Comparison of ENCODE assay signal across 8 cellular contexts in the genomic region with DNA sequence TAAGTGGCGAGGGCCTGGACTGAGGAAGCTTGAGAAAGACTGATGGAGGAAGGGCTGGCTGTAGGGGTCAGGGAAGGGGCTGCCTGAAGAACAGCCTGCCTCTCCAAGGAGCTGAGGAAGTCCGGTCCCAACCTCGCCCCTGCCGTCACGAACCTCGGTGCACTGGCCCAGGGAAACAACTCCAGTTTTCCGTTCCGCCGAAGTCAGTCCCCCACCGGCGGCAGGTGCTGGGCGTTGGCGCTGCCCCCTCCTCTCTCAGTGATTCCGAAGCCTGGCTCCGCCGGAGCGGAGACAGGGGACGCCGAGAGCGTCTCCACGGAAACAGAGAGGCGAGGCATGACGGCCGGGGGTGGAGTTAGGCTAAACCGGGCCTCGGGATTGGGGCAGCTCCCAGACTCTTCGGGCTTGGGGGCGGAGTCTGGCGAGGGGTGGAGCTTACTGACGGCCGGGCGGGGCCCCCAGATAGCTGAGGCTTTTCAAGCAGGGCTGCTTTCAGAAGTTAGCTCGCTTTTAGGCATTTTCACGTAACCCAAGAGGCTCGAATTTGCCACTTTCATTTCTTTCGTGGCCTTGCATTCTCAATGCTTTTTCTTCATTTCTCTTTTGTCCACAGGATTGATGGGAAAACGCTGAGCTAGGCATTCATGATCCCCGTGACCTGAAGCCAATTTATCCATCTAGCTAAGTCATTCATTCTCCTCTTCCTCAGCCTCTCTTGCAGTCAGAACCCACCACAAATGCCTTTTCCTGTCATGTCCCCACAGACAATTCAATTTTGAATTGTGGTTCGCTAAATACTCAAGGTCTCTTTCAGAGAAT. TPM values are rescaled to one million over a fixed set of nuclear protein-coding genes. Genes with fewer than 3 reads are reported as not detected.
DNase-seq lines count a peak whose midpoint lies in the region; ATAC-seq and TF ChIP-seq lines count a peak whose summit lies in the region.

A gene with protein sequence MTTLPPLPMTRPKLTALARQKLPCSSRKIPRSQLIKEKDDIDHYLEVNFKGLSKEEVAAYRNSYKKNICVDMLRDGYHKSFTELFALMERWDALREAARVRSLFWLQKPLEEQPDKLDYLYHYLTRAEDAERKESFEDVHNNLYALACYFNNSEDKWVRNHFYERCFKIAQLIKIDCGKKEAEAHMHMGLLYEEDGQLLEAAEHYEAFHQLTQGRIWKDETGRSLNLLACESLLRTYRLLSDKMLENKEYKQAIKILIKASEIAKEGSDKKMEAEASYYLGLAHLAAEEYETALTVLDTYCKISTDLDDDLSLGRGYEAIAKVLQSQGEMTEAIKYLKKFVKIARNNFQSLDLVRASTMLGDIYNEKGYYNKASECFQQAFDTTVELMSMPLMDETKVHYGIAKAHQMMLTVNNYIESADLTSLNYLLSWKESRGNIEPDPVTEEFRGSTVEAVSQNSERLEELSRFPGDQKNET (minus strand): TSS at position 309 of the 819 bp plus-strand sequence. CDS start 5,969 bp downstream, outside the sequence.

- peak within 1 kb of the TSS; percentile 53 for H3K4me3 ChIP-seq in GM12865 (ENCODE audit: low read depth, low read length)
- peak within 1 kb of the TSS; percentile 60 for H3K4me3 ChIP-seq in astrocyte of the cerebellum (ENCODE audit: low read depth, low read length)
- H3K4me3 ChIP-seq in uterus: peak within 1 kb of the TSS; percentile 36 to 37

- H3K27me3 ChIP-seq in uterus: no peaks in the 10 kb centered on the region

- no peaks in the 10 kb centered on the region for H3K36me3 Mint-ChIP-seq in T-helper 2 cell treated with Interferon-gamma antibody and Interleukin-4, amounts not matched to agents 5 μg/mL and 100 μg/mL, for 36 hours (ENCODE audit: low read depth)

- no peak for TF ChIP-seq CTCF in GM12865 (IDR thresholded peaks at IDR 0.05; ENCODE audit: insufficient read depth, low read depth, low read length, missing control alignments)
- TF ChIP-seq CTCF in astrocyte of the cerebellum (IDR thresholded peaks at IDR 0.05; ENCODE audit: low read depth, low read length, missing control alignments): no peak
- no peak for TF ChIP-seq CTCF in uterus (IDR thresholded peaks at IDR 0.05)

- H3K9me3 ChIP-seq in uterus: no peaks in the 10 kb centered on the region

- H3K4me1 Mint-ChIP-seq in T-helper 2 cell treated with Interferon-gamma antibody and Interleukin-4, amounts not matched to agents 5 μg/mL and 100 μg/mL, for 36 hours (ENCODE audit: low read depth): peaks cover 10% of the 10 kb centered on the region

- DNase-seq in GM12865 (ENCODE audit: low read depth): peak; percentile 88
- DNase-seq in NCI-H128 (lab: John Stamatoyannopoulos, UW; ENCODE audit: unreplicated experiment): peak; percentile 11
- DNase-seq in T-helper 2 cell treated with Interferon-gamma antibody and Interleukin-4, amounts not matched to agents 5 μg/mL and 100 μg/mL, for 36 hours (ENCODE audit: low spot score): peak; percentile 82
- DNase-seq in astrocyte of the cerebellum (ENCODE audit: low read depth): peak; percentile 57
- peak; percentile 86 for DNase-seq in hepatic stellate cell (ENCODE audit: low spot score)
- DNase-seq in putamen (ENCODE audit: low spot score): peak; percentile 80
- DNase-seq in uterus: peak; percentile 89 to 91

- no peaks in the 10 kb centered on the region for H3K4me1 ChIP-seq in uterus

- ATAC-seq in HG02678 (IDR thresholded peaks at IDR 0.05; ENCODE audit: unreplicated experiment): peak; percentile 100

- H3K27me3 Mint-ChIP-seq in T-helper 2 cell treated with Interferon-gamma antibody and Interleukin-4, amounts not matched to agents 5 μg/mL and 100 μg/mL, for 36 hours (ENCODE audit: low read depth): peaks cover 46% of the 10 kb centered on the region

- in situ Hi-C loops in astrocyte of the cerebellum (cut with HindIII; ENCODE audit: low sequenced_read_pairs): no loop called here

- H3K27ac Mint-ChIP-seq in T-helper 2 cell treated with Interferon-gamma antibody and Interleukin-4, amounts not matched to agents 5 μg/mL and 100 μg/mL, for 36 hours: no peak within 1 kb of the TSS

- intact Hi-C loops in uterus (cut with DNase I; ENCODE audit: low total_unique reads): no loop called here

- H3K9me3 Mint-ChIP-seq in T-helper 2 cell treated with Interferon-gamma antibody and Interleukin-4, amounts not matched to agents 5 μg/mL and 100 μg/mL, for 36 hours: no peaks in the 10 kb centered on the region

- H3K27ac ChIP-seq in uterus: no peak within 1 kb of the TSS

- no peaks in the 10 kb centered on the region for H3K36me3 ChIP-seq in uterus

- no peak for TF ChIP-seq POLR2A in uterus (IDR thresholded peaks at IDR 0.05)

- peak within 1 kb of the TSS; percentile 78 for H3K4me3 Mint-ChIP-seq in T-helper 2 cell treated with Interferon-gamma antibody and Interleukin-4, amounts not matched to agents 5 μg/mL and 100 μg/mL, for 36 hours

RNA-seq across cellular contexts. Expression of the gene that starts here (rescaled TPM):
- total RNA-seq in uterus: 1 to 10 TPM in 1 of 4 donors, not detected in 3; 2.1 TPM

Comparison
In these comparisons a context has a peak if more than half of its experiments do, and no peak if none do; other contexts are left out.
1. DNase-seq: peak in every context shown above with its lines; median percentile 90 in uterus; 88 in GM12865; 86 in hepatic stellate cell; 82 in T-helper 2 cell treated with Interferon-gamma antibody and Interleukin-4, amounts not matched to agents 5 μg/mL and 100 μg/mL, for 36 hours; 80 in putamen; 57 in astrocyte of the cerebellum; 11 in NCI-H128.